ENCODE assay signal across 9 cellular contexts in the genomic region with DNA sequence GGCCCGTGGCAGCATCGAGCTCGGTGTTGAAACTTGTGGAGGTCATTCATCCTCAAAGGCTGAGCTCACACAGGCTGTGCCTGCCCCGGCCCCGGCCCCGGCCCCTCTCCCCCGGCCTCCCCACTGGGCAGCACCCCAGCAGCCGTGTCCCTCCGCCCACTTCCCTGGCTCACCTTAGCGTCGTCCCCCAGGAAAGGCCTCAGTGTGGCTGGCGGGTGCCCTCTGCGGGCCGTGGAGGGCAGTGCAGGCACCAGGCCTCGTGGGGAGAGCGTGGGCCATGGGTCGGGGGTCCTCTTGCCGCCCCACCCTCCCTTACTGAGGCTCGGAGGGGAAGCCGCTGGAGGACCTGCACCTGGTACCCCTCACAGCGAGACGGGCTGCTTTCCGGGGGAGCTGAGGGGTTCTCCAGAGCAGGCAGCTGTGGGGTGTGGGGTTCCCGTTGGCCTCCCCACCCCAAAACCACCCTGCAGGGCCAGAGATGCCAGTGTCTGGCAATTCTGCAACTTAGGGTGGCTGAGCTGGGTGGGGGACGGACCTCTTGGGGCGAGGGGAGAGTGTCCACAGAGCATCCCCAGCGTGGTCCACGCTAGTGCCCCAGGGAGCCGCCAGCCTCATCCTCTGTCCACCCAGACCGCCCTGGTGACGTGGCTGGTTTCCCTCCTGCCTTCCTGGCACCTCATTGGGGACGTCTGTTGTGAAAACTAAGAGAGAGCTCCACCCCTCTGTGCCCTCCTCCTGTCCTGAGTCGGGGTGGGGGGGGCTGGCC. TPM values are rescaled to one million over a fixed set of nuclear protein-coding genes. Genes with fewer than 3 reads are reported as not detected.
DNase-seq lines count a peak whose midpoint lies in the region; ATAC-seq and TF ChIP-seq lines count a peak whose summit lies in the region.
"Had no signal": no experiment of that assay in that cellular context is flagged by ENCODE, and none has a peak within 500 bp of the region (broad histone marks: within the 10 kb centered on the region; RNA-seq: fewer than 3 reads in every experiment).

No MANE protein-coding gene starts in this region.

- H3K9me3 ChIP-seq in BLaER1 (no peaks in the 10 kb centered on the region), osteoblast (ENCODE audit: low read depth, low read length) (no peaks in the 10 kb centered on the region)

- no peak overlapping the region for H2AFZ ChIP-seq in osteoblast (ENCODE audit: low read length)

- peaks cover 18% of the 10 kb centered on the region for H3K27me3 ChIP-seq in BLaER1
- no peaks in the 10 kb centered on the region for H3K27me3 ChIP-seq in osteoblast (ENCODE audit: insufficient read depth, low read length)

- H3K27ac ChIP-seq in BLaER1, result no peak overlapping the region
- H3K27ac ChIP-seq in osteoblast (ENCODE audit: low read depth, low read length), result no peak overlapping the region

- TF ChIP-seq CTCF in fibroblast of villous mesenchyme (IDR thresholded peaks at IDR 0.05; ENCODE audit: insufficient read depth, low read depth, low read length), result peak; percentile 74
- peak; percentile 56 for TF ChIP-seq CTCF in osteoblast (IDR thresholded peaks at IDR 0.05; ENCODE audit: extremely low read depth, low read depth, low read length)

- H3K4me2 ChIP-seq in BLaER1 (peak overlapping the region; percentile 34; the same call in 1 of the 2 replicates), osteoblast (ENCODE audit: insufficient read depth, low read length) (no peak overlapping the region)

- H3K4me1 ChIP-seq in BLaER1 (peaks cover 42% of the 10 kb centered on the region), osteoblast (ENCODE audit: insufficient read depth, low read length) (no peaks in the 10 kb centered on the region)

- no peak overlapping the region for H3K4me3 ChIP-seq in BLaER1
- no peak overlapping the region for H3K4me3 ChIP-seq in fibroblast of villous mesenchyme (ENCODE audit: low read depth, low read length)
- no peak overlapping the region for H3K4me3 ChIP-seq in osteoblast (ENCODE audit: insufficient read depth, low read length)

- DNase-seq in GM19238 (ENCODE audit: insufficient read length, low spot score), result peak; percentile 77
- DNase-seq in NCI-H1105 treated with DMSO at 0.1 percent for 48 hours (lab: John Stamatoyannopoulos, UW), result peak; percentile 8
- peak; percentile 51 for DNase-seq in activated T-cell treated with anti-CD3 and anti-CD28 coated beads for 48 hours (ENCODE audit: low read depth)
- DNase-seq in fibroblast of villous mesenchyme (ENCODE audit: low read depth), result no peak
- DNase-seq in osteoblast (ENCODE audit: insufficient read length, low spot score, missing footprints), result peak; percentile 98

- no peaks in the 10 kb centered on the region for H3K79me2 ChIP-seq in osteoblast (ENCODE audit: insufficient read depth, low read length)

- H4K20me1 ChIP-seq in BLaER1 (no peaks in the 10 kb centered on the region), osteoblast (ENCODE audit: insufficient read depth, low read length) (no peaks in the 10 kb centered on the region)

- ATAC-seq in HG03045 (IDR thresholded peaks at IDR 0.05; ENCODE audit: unreplicated experiment) (no peak), HG03457 (IDR thresholded peaks at IDR 0.05; ENCODE audit: unreplicated experiment) (no peak)

- H3K36me3 ChIP-seq in BLaER1 (no peaks in the 10 kb centered on the region), osteoblast (ENCODE audit: insufficient read depth, low read length) (no peaks in the 10 kb centered on the region)

- no peak overlapping the region for H3K9ac ChIP-seq in BLaER1

RNA-seq across cellular contexts. Expression of a gene that starts 44.2 kb away (rescaled TPM):
- under 0.01 and 0.86 TPM in 2 replicates for total RNA-seq in fibroblast of villous mesenchyme
- 0.72 and 2.4 TPM in 2 replicates for total RNA-seq in osteoblast
- total RNA-seq: HT1080 had no signal
